In genomic region chr10:8035641-8036520, GRCh38 we compare ENCODE assay signal across 1 cellular context.
A peak's percentile ranks its signal among the peaks of the same experiment; 100 is the strongest.
TF ChIP-seq lines count a peak whose summit lies in the region.

No MANE protein-coding gene starts in this region.

TF ChIP-seq in WTC11, 78 proteins besides CTCF, POLR2A, EP300 and RAD21 (continued from another document):
- TF ChIP-seq USF2 (CRISPR knock-in tag; IDR thresholded peaks at IDR 0.05), result peak; percentile 36; the same call in 1 of the 2 replicates
TF ChIP-seq in WTC11: peak in this region for 2.
